Comparison of ENCODE assay signal across 21 cellular contexts in the genomic region with DNA sequence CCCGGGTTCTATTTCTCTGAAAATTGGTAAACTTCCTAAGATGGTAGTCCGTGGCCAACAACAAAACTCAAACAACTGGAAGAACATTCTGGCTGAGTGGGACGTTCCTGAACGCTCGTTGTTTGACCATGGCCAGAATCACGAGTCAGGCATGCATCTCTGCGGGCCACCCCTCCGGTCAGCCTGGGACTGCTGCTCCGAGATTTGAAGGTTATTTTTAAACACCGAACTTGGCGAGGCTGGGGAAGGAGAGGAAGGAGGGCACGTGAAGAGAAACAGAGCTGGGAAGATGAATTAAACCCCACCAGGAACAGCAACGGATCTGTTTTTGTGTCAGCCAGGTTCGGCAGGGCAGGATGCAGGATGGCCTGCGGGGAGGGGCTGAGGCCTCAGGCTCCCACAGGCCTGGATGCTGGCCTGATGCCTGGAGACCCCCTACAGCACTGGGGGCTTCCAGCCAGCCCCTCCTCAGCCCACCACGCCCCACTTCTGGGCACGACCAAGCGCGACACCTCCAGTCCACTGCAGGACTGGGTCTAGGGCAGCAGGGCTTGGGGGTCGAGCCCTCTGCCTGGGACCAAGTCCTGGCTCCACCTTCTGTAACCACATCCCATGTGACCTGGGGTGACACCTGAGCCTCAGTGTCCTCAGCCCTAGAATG. TPM values are rescaled to one million over a fixed set of nuclear protein-coding genes. Genes with fewer than 3 reads are reported as not detected.
DNase-seq lines count a peak whose midpoint lies in the region; ATAC-seq and TF ChIP-seq lines count a peak whose summit lies in the region.
"Had no signal": no experiment of that assay in that cellular context is flagged by ENCODE, and none has a peak within 500 bp of the region (broad histone marks: within the 10 kb centered on the region; RNA-seq: fewer than 3 reads in every experiment).

No MANE protein-coding gene starts in this region.

- WGBS in body of pancreas, 2 donors = 49 to 61% methylated on average over 15 to 19 of the region's 20 CpGs
- 68% methylated on average over 20 of the region's 20 CpGs for WGBS in smooth muscle cell (ENCODE audit: low lambda C conversion rate)

- H3K4me3 ChIP-seq in body of pancreas (no peak overlapping the region), cardiac muscle cell (no peak overlapping the region), mucosa of rectum (ENCODE audit: low read length in 2 of 2) (no peak overlapping the region), smooth muscle cell (no peak overlapping the region)
- H3K4me3 ChIP-seq: BLaER1, MG63, upper lobe of left lung had no signal

- no peak overlapping the region for H3K4me3 Mint-ChIP-seq in effector memory CD8-positive, alpha-beta T cell
- H3K4me3 Mint-ChIP-seq: activated naive CD4-positive, alpha-beta T cell treated with anti-CD3 and anti-CD28 coated beads, Interleukin-2, amount 50 U/mL, for 24 hours; stimulated activated naive CD8-positive, alpha-beta T cell treated with anti-CD3 and anti-CD28 coated beads, Interleukin-15, amount 100 ng/mL, for 72 hours; T-helper 17 cell had no signal

- H3K79me2 ChIP-seq in smooth muscle cell (ENCODE audit: low read depth) = no peaks in the 10 kb centered on the region

- peak in 1 of 4 donors; percentile 23 for DNase-seq in body of pancreas
- peak in 1 of 2 donors; percentile 64 for DNase-seq in cardiac muscle cell (ENCODE audit: low read depth in 1 of 2, low spot score in 1 of 2)
- no peak for DNase-seq in smooth muscle cell (lab: John Stamatoyannopoulos, UW; ENCODE audit: unreplicated experiment)
- DNase-seq in activated CD8-positive, alpha-beta memory T cell treated with anti-CD3 and anti-CD28 coated beads, Interleukin-2, amount 50 U/mL, for 4 hours = no peak
- DNase-seq in DMS114 treated with DMSO at 0.1 percent for 48 hours (lab: John Stamatoyannopoulos, UW; ENCODE audit: unreplicated experiment) = no peak
- DNase-seq in effector memory CD8-positive, alpha-beta T cell = no peak
- DNase-seq: activated CD4-positive, alpha-beta T cell treated with anti-CD3 and anti-CD28 coated beads for 4 hours; COR-L47; effector CD4-positive, alpha-beta T cell; MG63; NCI-H1436; NCI-H510A; stimulated activated naive CD8-positive, alpha-beta T cell treated with anti-CD3 and anti-CD28 coated beads, Interleukin-15, amount 100 ng/mL, for 72 hours; T-helper 17 cell; upper lobe of left lung had no signal

- peaks cover 4 to 5% of the 10 kb centered on the region in 2 donors for H3K4me1 Mint-ChIP-seq in effector memory CD8-positive, alpha-beta T cell (ENCODE audit: low read depth in 2 of 2)
- H3K4me1 Mint-ChIP-seq: activated naive CD4-positive, alpha-beta T cell treated with anti-CD3 and anti-CD28 coated beads, Interleukin-2, amount 50 U/mL, for 24 hours had no signal

- H4K20me1 ChIP-seq in smooth muscle cell (ENCODE audit: low read depth) = no peaks in the 10 kb centered on the region
- H4K20me1 ChIP-seq: BLaER1 had no signal

- H3K9ac ChIP-seq in mucosa of rectum (ENCODE audit: low read depth in 1 of 2, low read length in 2 of 2) = no peak overlapping the region
- no peak overlapping the region for H3K9ac ChIP-seq in smooth muscle cell (ENCODE audit: low read depth)
- H3K9ac ChIP-seq: BLaER1 had no signal

- H3K27ac ChIP-seq in body of pancreas = no peak overlapping the region
- H3K27ac ChIP-seq in cardiac muscle cell = peak overlapping the region; percentile 36
- peak overlapping the region; percentile 6 to 16 for H3K27ac ChIP-seq in mucosa of rectum (ENCODE audit: low read depth in 2 of 2, low read length in 2 of 2)
- H3K27ac ChIP-seq in smooth muscle cell (ENCODE audit: low read depth) = peak overlapping the region; percentile 48
- H3K27ac ChIP-seq: BLaER1, upper lobe of left lung had no signal

- H3K9me3 ChIP-seq in body of pancreas (no peaks in the 10 kb centered on the region), cardiac muscle cell (ENCODE audit: low read depth) (no peaks in the 10 kb centered on the region), mucosa of rectum (ENCODE audit: control insufficient read depth in 2 of 2, low read length in 2 of 2) (no peaks in the 10 kb centered on the region), smooth muscle cell (replicated peaks; ENCODE audit: low read depth) (no peaks in the 10 kb centered on the region)
- H3K9me3 ChIP-seq: BLaER1, MG63, upper lobe of left lung had no signal

- ATAC-seq in body of pancreas = peak; percentile 36
- no peak for ATAC-seq in HG03039 (IDR thresholded peaks at IDR 0.05; ENCODE audit: unreplicated experiment)
- ATAC-seq in effector memory CD8-positive, alpha-beta T cell (replicated peaks) = no peak
- ATAC-seq: left lobe of liver; stimulated activated naive CD8-positive, alpha-beta T cell treated with anti-CD3 and anti-CD28 coated beads, Interleukin-15, amount 100 ng/mL, for 72 hours; T-helper 17 cell had no signal

- H3K4me1 ChIP-seq in body of pancreas (no peaks in the 10 kb centered on the region), cardiac muscle cell (ENCODE audit: low read depth) (peaks cover 12% of the 10 kb centered on the region), mucosa of rectum (ENCODE audit: control insufficient read depth in 2 of 2, insufficient read depth in 2 of 2, low read length in 2 of 2) (peaks cover 0 to 12% of the 10 kb centered on the region in 2 donors), smooth muscle cell (ENCODE audit: low read depth) (no peaks in the 10 kb centered on the region)
- H3K4me1 ChIP-seq: BLaER1 had no signal

- no peak overlapping the region for H2AFZ ChIP-seq in smooth muscle cell (ENCODE audit: low read depth)

- TF ChIP-seq CTCF in body of pancreas (IDR thresholded peaks at IDR 0.05) (no peak), cardiac muscle cell (IDR thresholded peaks at IDR 0.05; ENCODE audit: low read depth, low read length) (no peak), smooth muscle cell (IDR thresholded peaks at IDR 0.05; ENCODE audit: borderline replicate concordance, insufficient read depth, poor library complexity, severe bottlenecking) (no peak)

- no peak overlapping the region for H3K27ac Mint-ChIP-seq in effector memory CD8-positive, alpha-beta T cell
- H3K27ac Mint-ChIP-seq: activated naive CD4-positive, alpha-beta T cell treated with anti-CD3 and anti-CD28 coated beads, Interleukin-2, amount 50 U/mL, for 24 hours; stimulated activated naive CD8-positive, alpha-beta T cell treated with anti-CD3 and anti-CD28 coated beads, Interleukin-15, amount 100 ng/mL, for 72 hours; T-helper 17 cell had no signal

- TF ChIP-seq POLR2A in body of pancreas (IDR thresholded peaks at IDR 0.05) = no peak

- H3K36me3 ChIP-seq in body of pancreas (replicated peaks in 1 of 2; ENCODE audit: insufficient read depth in 1 of 2, low read depth in 2 of 2) (no peaks in the 10 kb centered on the region), cardiac muscle cell (no peaks in the 10 kb centered on the region), mucosa of rectum (ENCODE audit: control insufficient read depth in 2 of 2, insufficient read depth in 2 of 2, low read length in 2 of 2) (no peaks in the 10 kb centered on the region), smooth muscle cell (ENCODE audit: low read depth) (no peaks in the 10 kb centered on the region)
- H3K36me3 ChIP-seq: BLaER1, upper lobe of left lung had no signal

- H3K4me2 ChIP-seq in smooth muscle cell = no peak overlapping the region
- H3K4me2 ChIP-seq: BLaER1 had no signal

- intact Hi-C loops in body of pancreas (cut with DNase I) = no loop called here

- H3K27me3 ChIP-seq in body of pancreas (no peaks in the 10 kb centered on the region), cardiac muscle cell (no peaks in the 10 kb centered on the region), mucosa of rectum (ENCODE audit: control insufficient read depth in 2 of 2, insufficient read depth in 2 of 2, low read length in 2 of 2) (no peaks in the 10 kb centered on the region), smooth muscle cell (ENCODE audit: low read depth) (no peaks in the 10 kb centered on the region)
- H3K27me3 ChIP-seq: BLaER1, MG63, upper lobe of left lung had no signal

- no peaks in the 10 kb centered on the region for H3K36me3 Mint-ChIP-seq in effector memory CD8-positive, alpha-beta T cell (ENCODE audit: insufficient read depth)
- H3K36me3 Mint-ChIP-seq: activated naive CD4-positive, alpha-beta T cell treated with anti-CD3 and anti-CD28 coated beads, Interleukin-2, amount 50 U/mL, for 24 hours had no signal

- no peaks in the 10 kb centered on the region for H3K9me3 Mint-ChIP-seq in effector memory CD8-positive, alpha-beta T cell
- H3K9me3 Mint-ChIP-seq: activated naive CD4-positive, alpha-beta T cell treated with anti-CD3 and anti-CD28 coated beads, Interleukin-2, amount 50 U/mL, for 24 hours; stimulated activated naive CD8-positive, alpha-beta T cell treated with anti-CD3 and anti-CD28 coated beads, Interleukin-15, amount 100 ng/mL, for 72 hours had no signal

- H3K27me3 Mint-ChIP-seq in effector memory CD8-positive, alpha-beta T cell = no peaks in the 10 kb centered on the region
- H3K27me3 Mint-ChIP-seq: activated naive CD4-positive, alpha-beta T cell treated with anti-CD3 and anti-CD28 coated beads, Interleukin-2, amount 50 U/mL, for 24 hours; stimulated activated naive CD8-positive, alpha-beta T cell treated with anti-CD3 and anti-CD28 coated beads, Interleukin-15, amount 100 ng/mL, for 72 hours had no signal

- peaks cover 6% of the 10 kb centered on the region for H3F3A ChIP-seq in smooth muscle cell (ENCODE audit: low read depth)

RNA-seq across cellular contexts. Expression of a gene that starts 5.1 kb away (rescaled TPM):
- total RNA-seq in body of pancreas = 1 to 10 TPM in 1 of 2 donors, under 1 TPM in 1; 0.78 to 1.6 TPM
- total RNA-seq in cardiac muscle cell = 2.5 and 2.8 TPM in 2 replicates
- 0.40 and 0.80 TPM in 2 replicates for polyA plus RNA-seq in cardiac muscle cell
- total RNA-seq in smooth muscle cell = 1.9 TPM in 2 replicates
- 0.39 and 0.78 TPM in 2 replicates for polyA plus RNA-seq in smooth muscle cell
- total RNA-seq: mononuclear cell, T-helper 17 cell had no signal

Comparison
In these comparisons a context has a peak if more than half of its experiments do, and no peak if none do; other contexts are left out.
1. H3K27ac ChIP-seq: peak in cardiac muscle cell (single experiment), mucosa of rectum (2 of 2) and smooth muscle cell (single experiment); none in body of pancreas (0 of 4).